10 cellular contexts compared by ENCODE assay signal in the genomic region with DNA sequence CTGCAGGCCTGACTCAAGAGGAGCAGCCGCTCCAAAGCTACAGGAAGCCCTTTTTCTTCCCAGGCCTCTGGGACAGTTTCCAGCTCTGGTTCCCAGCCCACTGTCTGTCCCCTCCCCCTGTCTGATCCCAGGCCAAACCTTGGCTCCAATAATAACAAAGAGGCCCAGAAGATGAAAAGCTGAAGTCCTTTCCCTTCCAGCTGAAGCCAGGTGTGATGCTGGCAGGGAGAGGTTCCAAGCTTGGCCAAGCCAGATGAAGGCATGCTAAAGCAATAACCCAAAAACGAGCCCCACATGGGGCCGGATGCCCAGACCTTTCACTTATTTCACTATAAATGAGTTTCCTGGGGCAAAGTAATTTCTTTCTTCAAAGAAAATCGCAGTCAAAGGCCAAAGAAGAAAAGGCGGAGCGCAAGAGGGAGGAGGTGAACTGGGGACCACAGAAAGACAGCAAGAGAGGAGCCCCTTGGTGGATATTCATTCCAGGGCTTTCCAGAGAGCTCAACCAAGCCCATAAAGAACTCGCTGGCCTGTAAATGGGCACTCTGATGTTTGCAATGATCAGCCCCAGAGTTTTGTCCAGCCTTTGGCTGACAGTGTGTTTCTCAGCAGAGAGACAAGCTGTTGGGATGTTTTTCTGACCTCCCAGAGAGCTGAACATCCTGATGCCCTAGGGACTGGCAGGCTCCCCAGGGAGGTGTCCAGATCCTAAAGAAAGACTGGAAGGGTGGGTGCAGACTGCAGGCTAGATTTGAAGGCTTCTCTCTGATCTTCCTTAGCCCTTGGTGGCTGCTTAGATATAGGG.
DNase-seq lines count a peak whose midpoint lies in the region; ATAC-seq and TF ChIP-seq lines count a peak whose summit lies in the region.
"Had no signal": no experiment of that assay in that cellular context is flagged by ENCODE, and none has a peak within 500 bp of the region (broad histone marks: within the 10 kb centered on the region; RNA-seq: fewer than 3 reads in every experiment).

No MANE protein-coding gene starts in this region.

- 7 to 11% (median 9%) methylated on average over 7 of the region's 7 CpGs for WGBS in ovary, 3 donors

- H3K4me3 ChIP-seq in SK-N-MC = 0 out of 2 replicates have a peak overlapping the region, but pooled peaks have one; percentile 11
- H3K4me3 ChIP-seq in ovary = no peak overlapping the region

- no peaks in the 10 kb centered on the region for H3K9me3 ChIP-seq in SK-N-MC (ENCODE audit: low read depth, low read length)
- no peaks in the 10 kb centered on the region for H3K9me3 ChIP-seq in ovary

- intact Hi-C loops in ovary (cut with DNase I) = no loop called here

- peaks cover 19% of the 10 kb centered on the region for H3K4me1 ChIP-seq in ovary (ENCODE audit: insufficient read depth)

- no peak overlapping the region for H3K27ac ChIP-seq in SK-N-MC
- H3K27ac ChIP-seq in ovary = peak overlapping the region; percentile 22 to 59

- no peaks in the 10 kb centered on the region for H3K36me3 ChIP-seq in SK-N-MC (ENCODE audit: insufficient read depth, low read length)
- no peaks in the 10 kb centered on the region for H3K36me3 ChIP-seq in ovary

- no peak overlapping the region for H3K9ac ChIP-seq in SK-N-MC (ENCODE audit: insufficient read length)

- TF ChIP-seq CTCF in ovary (IDR thresholded peaks at IDR 0.05) = no peak

- ATAC-seq in HG02870 (IDR thresholded peaks at IDR 0.05; ENCODE audit: unreplicated experiment) (no peak), GM19035 (IDR thresholded peaks at IDR 0.05; ENCODE audit: unreplicated experiment) (no peak)
- ATAC-seq: HCT116 had no signal

- DNase-seq in C1 segment of cervical spinal cord (lab: John Stamatoyannopoulos, UW) = peak in 12 of 14 donors; percentile 8 to 77 (median 58)
- DNase-seq in SK-N-MC (ENCODE audit: low read depth, low spot score) = no peak
- DNase-seq in glomerular endothelial cell (ENCODE audit: extremely low read depth, low read depth, low spot score) = peak; percentile 22
- peak; percentile 83 to 91 (median 89) for DNase-seq in ovary
- DNase-seq in HPDE6-E6E7 (ENCODE audit: extremely low spot score) = no peak
- no peak for DNase-seq in stimulated activated naive CD4-positive, alpha-beta T cell treated with Interleukin-2 at 50 U/mL for 16 hours (lab: John Stamatoyannopoulos, UW)
- DNase-seq: DND-41 had no signal

- no peaks in the 10 kb centered on the region for H3K27me3 ChIP-seq in ovary

- TF ChIP-seq POLR2A in ovary (IDR thresholded peaks at IDR 0.05) = no peak

- TF ChIP-seq EP300 in ovary (IDR thresholded peaks at IDR 0.05) = no peak

Comparison
In these comparisons a context has a peak if more than half of its experiments do, and no peak if none do; other contexts are left out.
1. DNase-seq: peak in C1 segment of cervical spinal cord (12 of 14), glomerular endothelial cell (single experiment) and ovary (5 of 5); none in SK-N-MC (single experiment), HPDE6-E6E7 (single experiment) and stimulated activated naive CD4-positive, alpha-beta T cell treated with Interleukin-2 at 50 U/mL for 16 hours (single experiment).